7 cellular contexts compared by ENCODE assay signal in the genomic region with DNA sequence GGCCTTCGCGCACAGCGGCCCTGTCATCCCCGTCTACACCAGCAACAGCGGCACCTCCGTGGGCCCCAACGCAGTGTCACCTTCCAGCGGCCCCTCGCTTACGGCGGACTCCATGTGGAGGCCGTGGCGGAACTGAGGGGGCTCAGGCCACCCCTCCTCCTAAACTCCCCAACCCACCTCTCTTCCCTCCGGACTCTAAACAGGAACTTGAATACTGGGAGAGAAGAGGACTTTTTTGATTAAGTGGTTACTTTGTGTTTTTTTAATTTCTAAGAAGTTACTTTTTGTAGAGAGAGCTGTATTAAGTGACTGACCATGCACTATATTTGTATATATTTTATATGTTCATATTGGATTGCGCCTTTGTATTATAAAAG. TPM values are rescaled to one million over a fixed set of nuclear protein-coding genes. Genes with fewer than 3 reads are reported as not detected.
DNase-seq lines count a peak whose midpoint lies in the region; ATAC-seq lines count a peak whose summit lies in the region.

No MANE protein-coding gene starts in this region.

- H3K9ac ChIP-seq in HUES48 (ENCODE audit: low read depth, low read length) (no peak overlapping the region), iPS-20b (ENCODE audit: low read depth, low read length) (peak overlapping the region; percentile 50; the same call in 1 of the 2 replicates), stomach smooth muscle (ENCODE audit: low read length in 2 of 2) (peak overlapping the region in 1 of 2 donors; percentile 46)

- H3K4me3 ChIP-seq in HUES48 (ENCODE audit: low read depth, low read length) = peak overlapping the region; percentile 69
- peak overlapping the region; percentile 81 for H3K4me3 ChIP-seq in iPS-20b (ENCODE audit: low read length)
- H3K4me3 ChIP-seq in stomach smooth muscle (ENCODE audit: low read length in 2 of 2) = peak overlapping the region; percentile 85 to 89

- H3K27me3 ChIP-seq in HUES48 (ENCODE audit: control insufficient read depth, insufficient read depth, low read length) (peaks cover 45% of the 10 kb centered on the region), iPS-20b (ENCODE audit: insufficient read depth, low read length) (peaks cover 53% of the 10 kb centered on the region), stomach smooth muscle (ENCODE audit: control insufficient read depth in 1 of 2, insufficient read depth in 2 of 2, low read length in 2 of 2) (no peaks in the 10 kb centered on the region)

- peaks cover 44% of the 10 kb centered on the region for H3K4me1 ChIP-seq in HUES48 (ENCODE audit: control insufficient read depth, insufficient read depth, low read length)
- H3K4me1 ChIP-seq in iPS-20b (ENCODE audit: insufficient read depth, low read length) = peaks cover 38% of the 10 kb centered on the region
- peaks cover 66% of the 10 kb centered on the region for H3K4me1 ChIP-seq in stomach smooth muscle (ENCODE audit: control insufficient read depth, insufficient read depth, low read length)

- intact Hi-C loops in activated T-helper 1 cell treated with anti-CD3 and anti-CD28 coated beads, Interleukin-12 subunit alpha, Interleukin-12 subunit beta, Interleukin-2, Interleukin-4 antibody, amounts not matched to agents 30 ng/mL and 10 ng/mL and 1 ng/mL, durations not matched to agents 14 hours and 24 hours and 36 hours (cut with micrococcal nuclease) = loop anchor here (5.0 to 10.0 kb wide), 7 partner anchors 119 to 1407 kb away; a partner anchor contains a TSS

- H3K27ac Mint-ChIP-seq in activated T-helper 1 cell treated with anti-CD3 and anti-CD28 coated beads, Interleukin-12 subunit alpha, Interleukin-12 subunit beta, Interleukin-2, Interleukin-4 antibody, amounts not matched to agents 30 ng/mL and 10 ng/mL and 1 ng/mL, durations not matched to agents 14 hours and 24 hours and 36 hours = no peak overlapping the region

- H3K27me3 Mint-ChIP-seq in activated T-helper 1 cell treated with anti-CD3 and anti-CD28 coated beads, Interleukin-12 subunit alpha, Interleukin-12 subunit beta, Interleukin-2, Interleukin-4 antibody, amounts not matched to agents 30 ng/mL and 10 ng/mL and 1 ng/mL, durations not matched to agents 14 hours and 24 hours and 36 hours (ENCODE audit: insufficient read depth) = peaks cover 53% of the 10 kb centered on the region

- H3K4me1 Mint-ChIP-seq in activated T-helper 1 cell treated with anti-CD3 and anti-CD28 coated beads, Interleukin-12 subunit alpha, Interleukin-12 subunit beta, Interleukin-2, Interleukin-4 antibody, amounts not matched to agents 30 ng/mL and 10 ng/mL and 1 ng/mL, durations not matched to agents 14 hours and 24 hours and 36 hours (ENCODE audit: low read depth) = peaks cover 67% of the 10 kb centered on the region

- peak overlapping the region; percentile 71 for H3K4me3 Mint-ChIP-seq in activated T-helper 1 cell treated with anti-CD3 and anti-CD28 coated beads, Interleukin-12 subunit alpha, Interleukin-12 subunit beta, Interleukin-2, Interleukin-4 antibody, amounts not matched to agents 30 ng/mL and 10 ng/mL and 1 ng/mL, durations not matched to agents 14 hours and 24 hours and 36 hours

- no peaks in the 10 kb centered on the region for H3K36me3 ChIP-seq in HUES48 (ENCODE audit: control insufficient read depth, insufficient read depth, low read length)
- H3K36me3 ChIP-seq in iPS-20b (ENCODE audit: insufficient read depth, low read depth, low read length) = no peaks in the 10 kb centered on the region
- H3K36me3 ChIP-seq in stomach smooth muscle (ENCODE audit: control insufficient read depth in 2 of 2, insufficient read depth in 2 of 2, low read length in 2 of 2) = no peaks in the 10 kb centered on the region

- H3K36me3 Mint-ChIP-seq in activated T-helper 1 cell treated with anti-CD3 and anti-CD28 coated beads, Interleukin-12 subunit alpha, Interleukin-12 subunit beta, Interleukin-2, Interleukin-4 antibody, amounts not matched to agents 30 ng/mL and 10 ng/mL and 1 ng/mL, durations not matched to agents 14 hours and 24 hours and 36 hours (ENCODE audit: low read depth) = peaks cover 3% of the 10 kb centered on the region

- H3K9me3 Mint-ChIP-seq in activated T-helper 1 cell treated with anti-CD3 and anti-CD28 coated beads, Interleukin-12 subunit alpha, Interleukin-12 subunit beta, Interleukin-2, Interleukin-4 antibody, amounts not matched to agents 30 ng/mL and 10 ng/mL and 1 ng/mL, durations not matched to agents 14 hours and 24 hours and 36 hours = no peaks in the 10 kb centered on the region

- ATAC-seq in HG03039 (IDR thresholded peaks at IDR 0.05; ENCODE audit: unreplicated experiment) = no peak
- no peak for ATAC-seq in GM18858 (IDR thresholded peaks at IDR 0.05; ENCODE audit: unreplicated experiment)
- ATAC-seq in HG02571 (IDR thresholded peaks at IDR 0.05; ENCODE audit: unreplicated experiment) = no peak

- no peak for DNase-seq in activated T-helper 1 cell treated with anti-CD3 and anti-CD28 coated beads, Interleukin-12 subunit alpha, Interleukin-12 subunit beta, Interleukin-2, Interleukin-4 antibody, amounts not matched to agents 30 ng/mL and 10 ng/mL and 1 ng/mL, durations not matched to agents 14 hours and 24 hours and 36 hours (ENCODE audit: low spot score)

- H3K27ac ChIP-seq in HUES48 (ENCODE audit: low read depth, low read length) (peak overlapping the region; percentile 10), iPS-20b (ENCODE audit: low read length) (no peak overlapping the region), stomach smooth muscle (ENCODE audit: low read length) (no peak overlapping the region)

- H3K9me3 ChIP-seq in HUES48 (ENCODE audit: control insufficient read depth, insufficient read depth, low read length) = no peaks in the 10 kb centered on the region
- H3K9me3 ChIP-seq in iPS-20b (ENCODE audit: insufficient read depth, low read depth, low read length) = no peaks in the 10 kb centered on the region
- H3K9me3 ChIP-seq in stomach smooth muscle (ENCODE audit: control insufficient read depth in 2 of 2, low read length in 2 of 2) = no peaks in the 10 kb centered on the region

RNA-seq across cellular contexts. Expression of a gene that starts 2.1 kb away (rescaled TPM):
- total RNA-seq in activated T-helper 1 cell treated with anti-CD3 and anti-CD28 coated beads, Interleukin-12 subunit alpha, Interleukin-12 subunit beta, Interleukin-2, Interleukin-4 antibody, amounts not matched to agents 30 ng/mL and 10 ng/mL and 1 ng/mL, durations not matched to agents 14 hours and 24 hours and 36 hours = 2.5 and 2.6 TPM in 2 replicates
